Comparison of ENCODE assay signal across 13 cellular contexts in the genomic region with DNA sequence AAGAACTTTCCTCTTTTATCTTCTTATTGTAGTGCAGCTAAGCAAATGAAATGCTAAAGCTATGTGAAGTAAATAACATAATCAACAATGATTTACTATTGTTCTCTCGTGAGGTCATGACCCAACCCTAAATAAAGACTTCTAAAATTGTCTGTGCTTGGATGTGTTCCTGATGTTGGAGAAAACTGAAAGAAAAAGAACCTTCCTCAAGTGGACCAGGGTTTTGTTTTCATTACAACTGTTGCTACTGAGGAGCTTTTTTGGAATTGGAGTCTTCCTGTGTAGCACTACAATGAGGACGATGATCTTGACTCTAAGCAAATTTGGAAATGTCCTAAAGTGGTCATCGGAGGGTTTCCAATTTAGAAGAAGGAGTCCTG. TPM values are rescaled to one million over a fixed set of nuclear protein-coding genes. Genes with fewer than 3 reads are reported as not detected.
A peak's percentile ranks its signal among the peaks of the same experiment; 100 is the strongest.
DNase-seq lines count a peak whose midpoint lies in the region; ATAC-seq, FAIRE-seq and TF ChIP-seq lines count a peak whose summit lies in the region.
"Had no signal": no experiment of that assay in that cellular context is flagged by ENCODE, and none has a peak within 500 bp of the region (broad histone marks: within the 10 kb centered on the region; RNA-seq: fewer than 3 reads in every experiment).

No MANE protein-coding gene starts in this region.

- H3K27me3 ChIP-seq in SJSA1 (replicated peaks) (no peaks in the 10 kb centered on the region), skeletal muscle tissue (ENCODE audit: control insufficient read depth in 3 of 3, insufficient read depth in 3 of 3, low read length in 3 of 3) (no peaks in the 10 kb centered on the region)
- H3K27me3 ChIP-seq: testis had no signal

- H3K9ac ChIP-seq in skeletal muscle tissue (ENCODE audit: low read depth in 1 of 3, low read length in 3 of 3) = no peak overlapping the region

- H3K4me3 ChIP-seq in SJSA1 (no peak overlapping the region), skeletal muscle tissue (ENCODE audit: low read length in 3 of 3) (no peak overlapping the region)
- H3K4me3 ChIP-seq: testis had no signal

- peaks cover 52% of the 10 kb centered on the region for H3K36me3 Mint-ChIP-seq in activated CD4-positive, alpha-beta T cell treated with anti-CD3 and anti-CD28 coated beads for 36 hours (ENCODE audit: low read depth)
- no peaks in the 10 kb centered on the region for H3K36me3 Mint-ChIP-seq in WTC11
- H3K36me3 Mint-ChIP-seq: activated naive CD4-positive, alpha-beta T cell treated with anti-CD3 and anti-CD28 coated beads, Interleukin-2, amount 50 U/mL, for 24 hours had no signal

- intact Hi-C loops in activated CD4-positive, alpha-beta T cell treated with anti-CD3 and anti-CD28 coated beads for 36 hours (cut with DNase I, micrococcal nuclease) = loop anchor here (1.0 to 5.0 kb wide), 8 partner anchors 8 to 485 kb away; no protein-coding TSS in a partner anchor

- H3K36me3 ChIP-seq in SJSA1 (peaks cover 84% of the 10 kb centered on the region), skeletal muscle tissue (ENCODE audit: control insufficient read depth in 3 of 3, insufficient read depth in 3 of 3, low read length in 3 of 3) (no peaks in the 10 kb centered on the region)

- FAIRE-seq in endometrium (lab: Jason Lieb, UNC) = peak; percentile 33
- FAIRE-seq: colon had no signal

- H3K9me3 ChIP-seq in SJSA1 (replicated peaks) (no peaks in the 10 kb centered on the region), skeletal muscle tissue (ENCODE audit: control insufficient read depth in 3 of 3, low read length in 3 of 3) (no peaks in the 10 kb centered on the region)
- H3K9me3 ChIP-seq: testis had no signal

- peak overlapping the region; percentile 41 for H3K4me3 Mint-ChIP-seq in activated CD4-positive, alpha-beta T cell treated with anti-CD3 and anti-CD28 coated beads for 36 hours
- no peak overlapping the region for H3K4me3 Mint-ChIP-seq in WTC11

- DNase-seq in activated CD4-positive, alpha-beta T cell treated with anti-CD3 and anti-CD28 coated beads for 36 hours = no peak
- no peak for DNase-seq in activated CD4-positive, alpha-beta T cell treated with anti-CD3 and anti-CD28 coated beads, Interleukin-2, amount 50 U/mL, for 48 hours
- DNase-seq in SJSA1 (ENCODE audit: low read depth in 1 of 2, low spot score in 2 of 2) = peak in 1 of 2 experiments; percentile 63
- no peak for DNase-seq in WTC11 (ENCODE audit: low spot score)
- DNase-seq in NCI-H524 treated with DMSO at 0.1 percent for 48 hours (lab: John Stamatoyannopoulos, UW) = no peak
- DNase-seq: DMS53, testis had no signal

- POLR2A ChIA-PET in activated CD4-positive, alpha-beta T cell treated with anti-CD3 and anti-CD28 coated beads for 36 hours (lab: Charles Lee) = no interaction called here
- POLR2A ChIA-PET in WTC11 (lab: Charles Lee) = no interaction called here

- no peaks in the 10 kb centered on the region for H3K9me3 Mint-ChIP-seq in activated CD4-positive, alpha-beta T cell treated with anti-CD3 and anti-CD28 coated beads for 36 hours (ENCODE audit: low read depth)
- H3K9me3 Mint-ChIP-seq in WTC11 = no peaks in the 10 kb centered on the region
- H3K9me3 Mint-ChIP-seq: activated naive CD4-positive, alpha-beta T cell treated with anti-CD3 and anti-CD28 coated beads, Interleukin-2, amount 50 U/mL, for 24 hours; naive thymus-derived CD8-positive, alpha-beta T cell had no signal

- H3K27ac ChIP-seq in SJSA1 (peak overlapping the region; percentile 89), skeletal muscle tissue (ENCODE audit: low read depth, low read length) (peak overlapping the region; percentile 36)
- H3K27ac ChIP-seq: testis had no signal

- CTCF ChIA-PET in activated CD4-positive, alpha-beta T cell treated with anti-CD3 and anti-CD28 coated beads for 36 hours (lab: Charles Lee) = interaction anchor here (0.9 to 1.3 kb wide), 4 partner anchors 11 to 41 kb away, joined by 3 to 4 read pairs (median 4); no protein-coding TSS in a partner anchor
- CTCF ChIA-PET in WTC11 (lab: Charles Lee) = no interaction called here

- H3K4me1 ChIP-seq in SJSA1 (replicated peaks) = peaks cover 60% of the 10 kb centered on the region
- H3K4me1 ChIP-seq in skeletal muscle tissue (ENCODE audit: control insufficient read depth in 3 of 3, insufficient read depth in 3 of 3, low read length in 3 of 3) = peaks cover 0 to 7% (median 0%) of the 10 kb centered on the region in 3 donors

- ATAC-seq in activated CD4-positive, alpha-beta T cell treated with anti-CD3 and anti-CD28 coated beads for 36 hours = no peak
- ATAC-seq in WTC11 (no peak), GM19463 (IDR thresholded peaks at IDR 0.05; ENCODE audit: unreplicated experiment) (no peak)

- H3K27me3 Mint-ChIP-seq in activated CD4-positive, alpha-beta T cell treated with anti-CD3 and anti-CD28 coated beads for 36 hours = peaks cover 2% of the 10 kb centered on the region
- H3K27me3 Mint-ChIP-seq in WTC11 (ENCODE audit: low read depth) = no peaks in the 10 kb centered on the region
- H3K27me3 Mint-ChIP-seq: activated naive CD4-positive, alpha-beta T cell treated with anti-CD3 and anti-CD28 coated beads, Interleukin-2, amount 50 U/mL, for 24 hours; naive thymus-derived CD8-positive, alpha-beta T cell had no signal

- H3K27ac Mint-ChIP-seq in activated CD4-positive, alpha-beta T cell treated with anti-CD3 and anti-CD28 coated beads for 36 hours = peak overlapping the region; percentile 92
- H3K27ac Mint-ChIP-seq in WTC11 = no peak overlapping the region

- H3K4me1 Mint-ChIP-seq in activated CD4-positive, alpha-beta T cell treated with anti-CD3 and anti-CD28 coated beads for 36 hours = peaks cover 76% of the 10 kb centered on the region
- peaks cover 8% of the 10 kb centered on the region; the same call in 1 of the 2 replicates for H3K4me1 Mint-ChIP-seq in WTC11

- TF ChIP-seq CTCF in WTC11 (IDR thresholded peaks at IDR 0.05) = no peak

TF ChIP-seq in WTC11, 78 proteins besides CTCF, POLR2A, EP300 and RAD21:
- TF ChIP-seq STAT6 (CRISPR knock-in tag; conservative IDR thresholded peaks at IDR 0.05; ENCODE audit: low read depth) = no peak

RNA-seq across cellular contexts. Expression of gene SUPT3H, which starts 59.7 kb away (rescaled TPM):
- total RNA-seq in activated CD4-positive, alpha-beta T cell treated with anti-CD3 and anti-CD28 coated beads for 36 hours = 10 to 100 TPM; 15.5 TPM
- total RNA-seq in SJSA1 (2014; rRNA removed; shearing (Covaris generic)) = 6.7 and 11.4 TPM in 2 replicates
- 9.9 TPM for total RNA-seq in skeletal muscle tissue
- total RNA-seq in WTC11 (2021) = 15.3 to 21.9 TPM (median 19.2 TPM) in 3 replicates
